11 cellular contexts compared by ENCODE assay signal in genomic region chr16:58125781-58126335, GRCh38. TPM values are rescaled to one million over a fixed set of nuclear protein-coding genes. Genes with fewer than 3 reads are reported as not detected.
DNase-seq lines count a peak whose midpoint lies in the region; ATAC-seq and TF ChIP-seq lines count a peak whose summit lies in the region.
"Had no signal": no experiment of that assay in that cellular context is flagged by ENCODE, and none has a peak within 500 bp of the region (broad histone marks: within the 10 kb centered on the region; RNA-seq: fewer than 3 reads in every experiment).

No MANE protein-coding gene starts in this region.

- no peaks in the 10 kb centered on the region for H3K36me3 ChIP-seq in heart left ventricle
- H3K36me3 ChIP-seq in transverse colon, result no peaks in the 10 kb centered on the region

- no peak for TF ChIP-seq EP300 in transverse colon (IDR thresholded peaks at IDR 0.05; ENCODE audit: low read depth)

- H3K27ac ChIP-seq in heart left ventricle (peak overlapping the region; percentile 18 to 95 (median 73)), right cardiac atrium (ENCODE audit: low read length) (peak overlapping the region; percentile 25), transverse colon (peak overlapping the region; percentile 90 to 96 (median 92))

- peak in 3 of 12 donors; percentile 27 to 43 (median 31) for TF ChIP-seq CTCF in heart left ventricle (IDR thresholded peaks at IDR 0.05)
- TF ChIP-seq CTCF in activated CD8-positive, alpha-beta T cell treated with anti-CD3 and anti-CD28 coated beads for 36 hours (IDR thresholded peaks at IDR 0.05), result no peak
- no peak for TF ChIP-seq CTCF in transverse colon (IDR thresholded peaks at IDR 0.05)

- H3K4me3 Mint-ChIP-seq in activated CD8-positive, alpha-beta T cell treated with anti-CD3 and anti-CD28 coated beads for 36 hours, result no peak overlapping the region

- H3K27ac Mint-ChIP-seq in activated CD8-positive, alpha-beta T cell treated with anti-CD3 and anti-CD28 coated beads for 36 hours, result peak overlapping the region; percentile 17

- no peak for ATAC-seq in heart left ventricle
- no peak for ATAC-seq in Right ventricle myocardium inferior
- no peak for ATAC-seq in activated CD8-positive, alpha-beta T cell treated with anti-CD3 and anti-CD28 coated beads for 36 hours
- no peak for ATAC-seq in right cardiac atrium

- peaks cover 4% of the 10 kb centered on the region for H3K9me3 Mint-ChIP-seq in activated CD8-positive, alpha-beta T cell treated with anti-CD3 and anti-CD28 coated beads for 36 hours

- intact Hi-C loops in heart left ventricle (cut with DNase I), result loop anchor here in 5 of 10 donors (2.0 to 10.0 kb wide), 6 partner anchors 23 to 359 kb away; partner anchors contain the start of gene CSNK2A2 (in 1 of the 5)
- intact Hi-C loops in Right ventricle myocardium inferior (cut with DNase I), result loop anchor here (5.0 kb wide), 2 partner anchors 71 to 229 kb away; partner anchors contain the start of gene CSNK2A2
- intact Hi-C loops in activated CD8-positive, alpha-beta T cell treated with anti-CD3 and anti-CD28 coated beads for 36 hours (cut with micrococcal nuclease), result loop anchor here (5.0 kb wide), 1 partner anchor 104 kb away; no protein-coding TSS in a partner anchor
- intact Hi-C loops in right cardiac atrium (cut with DNase I), result loop anchor here in 1 of 4 donors (2.0 kb wide), 1 partner anchor 101 kb away; the partner anchor contains the start of gene MMP15
- intact Hi-C loops in transverse colon (cut with DNase I; ENCODE audit: low total_unique reads), result loop anchor here (5.0 kb wide), 1 partner anchor 71 kb away; the partner anchor contains the start of gene CSNK2A2

- POLR2A ChIA-PET in activated CD8-positive, alpha-beta T cell treated with anti-CD3 and anti-CD28 coated beads for 36 hours (lab: Charles Lee), result interaction anchor here (0.7 to 2.4 kb wide), 3 partner anchors 12 to 126 kb away, joined by 3 to 7 read pairs (median 3); no protein-coding TSS in a partner anchor

- H3K36me3 Mint-ChIP-seq in activated CD8-positive, alpha-beta T cell treated with anti-CD3 and anti-CD28 coated beads for 36 hours (ENCODE audit: low read depth), result peaks cover 9% of the 10 kb centered on the region

- DNase-seq in heart left ventricle (no peak), Right ventricle myocardium inferior (ENCODE audit: missing footprints) (no peak), right cardiac atrium (no peak), transverse colon (no peak), SKM-1 treated with dmso at 0.1 percent for 144 hours (lab: John Stamatoyannopoulos, UW; ENCODE audit: unreplicated experiment) (no peak), inferior parietal cortex (ENCODE audit: extremely low spot score) (no peak), medulla oblongata (ENCODE audit: extremely low spot score) (no peak)
- DNase-seq in activated CD8-positive, alpha-beta T cell treated with anti-CD3 and anti-CD28 coated beads for 36 hours, result no peak
- DNase-seq: C1 segment of cervical spinal cord, NCI-H187, SHP77 treated with DMSO at 0.1 percent for 48 hours had no signal

- peak overlapping the region in 2 of 12 donors; percentile 83 to 90 for H3K4me3 ChIP-seq in heart left ventricle
- no peak overlapping the region for H3K4me3 ChIP-seq in right cardiac atrium (ENCODE audit: low read length)
- H3K4me3 ChIP-seq in transverse colon, result no peak overlapping the region

- 26 to 40% (median 36%) methylated on average over 10 of the region's 10 CpGs for WGBS in heart left ventricle, 4 donors
- WGBS in right cardiac atrium, result 43% methylated on average over 10 of the region's 10 CpGs
- WGBS in transverse colon (ENCODE audit: low coverage in 1 of 2), 2 donors, result 73 to 74% methylated on average over 10 of the region's 10 CpGs

- no peaks in the 10 kb centered on the region for H3K27me3 Mint-ChIP-seq in activated CD8-positive, alpha-beta T cell treated with anti-CD3 and anti-CD28 coated beads for 36 hours

- peaks cover 0 to 7% (median 0%) of the 10 kb centered on the region in 12 donors for H3K9me3 ChIP-seq in heart left ventricle
- no peaks in the 10 kb centered on the region for H3K9me3 ChIP-seq in right cardiac atrium (ENCODE audit: control insufficient read depth, low read length)
- no peaks in the 10 kb centered on the region for H3K9me3 ChIP-seq in transverse colon

- H3K4me1 ChIP-seq in heart left ventricle (peaks cover 6 to 77% (median 66%) of the 10 kb centered on the region in 12 donors), right cardiac atrium (ENCODE audit: control insufficient read depth, insufficient read depth, low read length) (peaks cover 6% of the 10 kb centered on the region), transverse colon (peaks cover 47 to 67% (median 51%) of the 10 kb centered on the region in 4 donors)

- TF ChIP-seq POLR2A in heart left ventricle (IDR thresholded peaks at IDR 0.05) (no peak), transverse colon (IDR thresholded peaks at IDR 0.05) (no peak)

- in situ Hi-C loops in transverse colon (cut with MboI; ENCODE audit: low pct_ligation_motif_present in 1 of 4, low pct_unique_long_range_greater_than_20kb in 1 of 4, low sequenced_read_pairs in 3 of 4), result loop anchor here in 3 of 4 donors (5.0 to 10.0 kb wide), 3 partner anchors 101 to 111 kb away; partner anchors contain the start of gene MMP15 (in 1 of the 3)

- H3K27me3 ChIP-seq in heart left ventricle (no peaks in the 10 kb centered on the region), right cardiac atrium (ENCODE audit: control insufficient read depth, insufficient read depth) (no peaks in the 10 kb centered on the region), transverse colon (no peaks in the 10 kb centered on the region)

- H3K4me1 Mint-ChIP-seq in activated CD8-positive, alpha-beta T cell treated with anti-CD3 and anti-CD28 coated beads for 36 hours (ENCODE audit: low read depth), result peaks cover 61% of the 10 kb centered on the region

- CTCF ChIA-PET in activated CD8-positive, alpha-beta T cell treated with anti-CD3 and anti-CD28 coated beads for 36 hours (lab: Charles Lee), result interaction anchor here (0.9 to 2.7 kb wide), 8 partner anchors 19 to 226 kb away, joined by 3 to 11 read pairs (median 4); no protein-coding TSS in a partner anchor

RNA-seq across cellular contexts. Expression of gene CFAP20, which starts 3.3 kb away (rescaled TPM):
- total RNA-seq in heart left ventricle (10 to 100 TPM; 30.7 to 57.5 (median 36.3) TPM), Right ventricle myocardium inferior (34.8 TPM), right cardiac atrium (10 to 100 TPM; 30.4 to 36.2 (median 33.5) TPM), transverse colon (10 to 100 TPM in 3 of 4 donors, 1 to 10 TPM in 1; 6.6 to 26.5 (median 21.4) TPM)
- polyA plus RNA-seq in heart left ventricle (10 to 100 TPM; 22.7 to 60.4 TPM), right cardiac atrium (36.2 TPM)
- total RNA-seq in activated CD8-positive, alpha-beta T cell treated with anti-CD3 and anti-CD28 coated beads for 36 hours, result 10 to 100 TPM; 36.5 to 40.4 TPM

Comparison
In these comparisons a context has a peak if more than half of its experiments do, and no peak if none do; other contexts are left out.
1. H3K27ac ChIP-seq: peak in every context shown above with its lines; median percentile 92 in transverse colon; 73 in heart left ventricle; 25 in right cardiac atrium.